1 cellular context compared by ENCODE assay signal in the genomic region with DNA sequence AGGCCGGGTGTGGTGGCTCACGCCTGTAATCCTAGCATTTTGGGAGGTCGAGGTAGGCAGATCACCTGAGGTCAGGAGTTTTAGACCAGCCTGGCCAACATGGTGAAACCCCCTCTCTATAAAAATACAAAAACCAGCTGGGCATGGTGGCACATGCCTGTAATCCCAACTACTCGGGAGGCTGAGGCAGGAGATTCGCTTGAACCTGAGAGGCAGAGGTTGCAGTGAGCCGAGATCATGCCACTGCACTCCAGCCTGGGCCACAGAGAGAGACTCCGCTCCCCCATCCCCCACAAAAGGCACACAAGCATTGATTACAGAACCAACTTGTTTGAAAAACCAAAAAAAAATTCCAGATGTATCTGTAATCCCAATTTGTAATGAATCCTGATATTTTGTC.
TF ChIP-seq lines count a peak whose summit lies in the region.

No MANE protein-coding gene starts in this region.

TF ChIP-seq in HEK293, 187 proteins besides CTCF, POLR2A, EP300 and RAD21:
- 0 out of 2 replicates have a peak, but pooled peaks have one; percentile 14 for TF ChIP-seq ZBTB17 (tag by site-specific recombination; IDR thresholded peaks at IDR 0.05)
